ENCODE assay signal across 21 cellular contexts in the genomic region with DNA sequence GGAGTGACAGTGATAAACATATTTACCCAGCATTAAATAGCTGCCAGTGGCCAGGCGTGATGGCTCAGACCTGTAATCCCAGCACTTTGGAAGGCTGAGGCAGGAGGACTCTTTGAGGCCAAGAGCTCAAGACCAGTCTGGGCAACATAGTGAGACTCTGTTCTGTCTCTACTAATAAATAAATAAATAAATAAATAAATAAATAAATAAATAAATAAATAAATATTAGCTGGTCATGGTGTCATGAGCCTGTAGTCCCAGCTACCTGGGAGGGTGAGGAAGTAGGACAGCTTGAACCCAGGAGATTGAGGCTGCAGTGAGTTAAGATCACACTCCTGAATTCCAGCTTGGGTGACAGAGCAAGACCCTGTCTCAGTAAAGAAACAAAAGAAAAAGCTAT.
"Had no signal": no experiment of that assay in that cellular context is flagged by ENCODE, and none has a peak within 500 bp of the region (broad histone marks: within the 10 kb centered on the region; RNA-seq: fewer than 3 reads in every experiment).

No MANE protein-coding gene starts in this region.

- H3K27ac ChIP-seq: SJCRH30 had no signal

- H3K4me3 ChIP-seq: MG63, SJCRH30 had no signal

- ATAC-seq: Panc1, PC-3, SK-N-SH treated with all-trans-retinoic acid at 6 μM for 48 hours had no signal

- H3K4me1 ChIP-seq: SJCRH30 had no signal

- H3K36me3 ChIP-seq: MG63, SJCRH30 had no signal

- DNase-seq: KBM-7, MG63, NCI-H1092, NCI-H1105 treated with DMSO at 0.1 percent for 48 hours, NCI-H1417 treated with DMSO at 0.1 percent for 48 hours, NCI-H146, NCI-H1694 treated with DMSO at 0.1 percent for 48 hours, NCI-H1930, NCI-H2081, NCI-H2107, NCI-H226, NCI-H446, NCI-H510A, NCI-H524 treated with DMSO at 0.1 percent for 48 hours, NCI-H69, NCI-H774, PC-3, SHP77 treated with DMSO at 0.1 percent for 48 hours, SJCRH30 had no signal

- H3K9me3 ChIP-seq: MG63, SJCRH30 had no signal

- H3K27me3 ChIP-seq: MG63, SJCRH30 had no signal
